ENCODE assay signal across 8 cellular contexts in the genomic region with DNA sequence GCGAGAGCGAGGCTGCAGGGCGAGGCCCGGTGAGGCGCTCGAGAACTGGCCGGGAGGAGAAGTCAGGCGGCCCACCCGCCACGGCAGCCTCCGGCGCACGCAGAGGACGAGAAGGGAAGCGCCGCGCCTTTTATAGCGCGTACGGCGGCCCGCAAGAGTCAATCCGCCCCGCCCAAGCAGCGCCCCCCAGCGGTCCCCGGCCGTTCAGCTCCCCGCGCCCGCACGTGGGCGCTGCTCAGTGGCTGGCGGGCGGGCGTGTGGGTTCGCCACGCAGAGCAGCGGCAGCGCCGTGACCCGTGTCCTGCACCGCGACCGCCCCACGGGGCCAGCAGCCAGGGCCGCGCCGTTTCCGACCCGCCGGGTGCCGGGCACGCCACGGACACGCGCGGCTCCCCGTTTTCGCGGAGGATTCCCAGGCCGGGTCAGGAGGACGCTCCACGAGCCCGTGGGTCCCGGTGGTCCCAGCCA. TPM values are rescaled to one million over a fixed set of nuclear protein-coding genes. Genes with fewer than 3 reads are reported as not detected.
A peak's percentile ranks its signal among the peaks of the same experiment; 100 is the strongest.
DNase-seq lines count a peak whose midpoint lies in the region; ATAC-seq and TF ChIP-seq lines count a peak whose summit lies in the region.

No MANE protein-coding gene starts in this region.

- TF ChIP-seq POLR2A in sigmoid colon (IDR thresholded peaks at IDR 0.05) = peak; percentile 94 to 97

- peak in 2 of 4 donors; percentile 18 to 43 for TF ChIP-seq EP300 in sigmoid colon (IDR thresholded peaks at IDR 0.05)

- H3K36me3 ChIP-seq in iPS DF 6.9 (ENCODE audit: control insufficient read depth, insufficient read depth, low read length) = peaks cover 23% of the 10 kb centered on the region
- peaks cover 20 to 36% (median 28%) of the 10 kb centered on the region in 4 donors for H3K36me3 ChIP-seq in sigmoid colon

- H3K4me3 ChIP-seq in GM12875 (ENCODE audit: low read depth, low read length) (peak overlapping the region; percentile 99), astrocyte of the spinal cord (ENCODE audit: low read depth, low read length) (peak overlapping the region; percentile 76), iPS DF 6.9 (ENCODE audit: low read length) (peak overlapping the region; percentile 77), sigmoid colon (peak overlapping the region; percentile 57 to 88 (median 64))

- TF ChIP-seq CTCF in GM12875 (IDR thresholded peaks at IDR 0.05; ENCODE audit: borderline replicate concordance, insufficient read depth, low read depth, low read length) (peak; percentile 97), astrocyte of the spinal cord (IDR thresholded peaks at IDR 0.05; ENCODE audit: low read depth, low read length) (peak; percentile 77), sigmoid colon (IDR thresholded peaks at IDR 0.05) (peak; percentile 62 to 89 (median 87))

- H3K27ac ChIP-seq in iPS DF 6.9 (ENCODE audit: low read length) = no peak overlapping the region
- peak overlapping the region; percentile 72 to 87 (median 80) for H3K27ac ChIP-seq in sigmoid colon

- H3K9me3 ChIP-seq in iPS DF 6.9 (ENCODE audit: control insufficient read depth, insufficient read depth, low read length) (no peaks in the 10 kb centered on the region), sigmoid colon (no peaks in the 10 kb centered on the region)

- peak; percentile 70 for ATAC-seq in HG02759 (IDR thresholded peaks at IDR 0.05; ENCODE audit: unreplicated experiment)

- H3K4me1 ChIP-seq in iPS DF 6.9 (ENCODE audit: control insufficient read depth, insufficient read depth, low read length) (no peaks in the 10 kb centered on the region), sigmoid colon (peaks cover 0 to 48% (median 36%) of the 10 kb centered on the region in 4 donors)

- WGBS in iPS DF 6.9 (ENCODE audit: insufficient coverage, insufficient read length) = no CpG with 5 or more reads among the region's 66 CpGs
- 0% methylated on average over 66 of the region's 66 CpGs for WGBS in sigmoid colon, 2 donors

- in situ Hi-C loops in astrocyte of the spinal cord (cut with HindIII; ENCODE audit: low sequenced_read_pairs) = no loop called here

- peak; percentile 76 for DNase-seq in NCI-H146 (lab: John Stamatoyannopoulos, UW)
- peak; percentile 84 for DNase-seq in T1000 (lab: John Stamatoyannopoulos, UW)
- peak; percentile 90 for DNase-seq in astrocyte of the spinal cord (ENCODE audit: low read depth, low spot score)
- DNase-seq in iPS DF 6.9 (ENCODE audit: low read depth, low spot score) = no peak
- DNase-seq in sigmoid colon = peak; percentile 96
- no peak for DNase-seq in cortex of kidney (lab: John Stamatoyannopoulos, UW)

- H3K27me3 ChIP-seq in iPS DF 6.9 (ENCODE audit: control insufficient read depth, insufficient read depth, low read length) = no peaks in the 10 kb centered on the region
- H3K27me3 ChIP-seq in sigmoid colon = no peaks in the 10 kb centered on the region

- intact Hi-C loops in sigmoid colon (cut with DNase I) = no loop called here

RNA-seq across cellular contexts. Expression of gene LCN10, which starts 14.6 kb away (rescaled TPM):
- total RNA-seq in sigmoid colon = 1 to 10 TPM; 1.5 to 6.4 (median 2.1) TPM
- 1 to 10 TPM; 1.2 to 9.2 (median 1.8) TPM for polyA plus RNA-seq in sigmoid colon

RNA-seq across cellular contexts. Expression of gene DIPK1B, which starts 15.7 kb away (rescaled TPM):
- total RNA-seq in sigmoid colon = 10 to 100 TPM in 3 of 4 donors, 1 to 10 TPM in 1; 9.6 to 18.3 (median 14.3) TPM
- 1 to 10 TPM in 1 of 3 donors, under 1 TPM in 2; 0.23 to 6.5 (median 0.60) TPM for polyA plus RNA-seq in sigmoid colon

RNA-seq across cellular contexts. Expression of gene LCN6, which starts 20.2 kb away (rescaled TPM):
- total RNA-seq in sigmoid colon = 10 to 100 TPM in 1 of 4 donors, 1 to 10 TPM in 3; 1.2 to 19.1 (median 8.1) TPM
- 1 to 10 TPM; 2.3 to 5.9 (median 4.2) TPM for polyA plus RNA-seq in sigmoid colon

RNA-seq across cellular contexts. Expression of gene LCN8, which starts 29.9 kb away (rescaled TPM):
- not detected for total RNA-seq in sigmoid colon
- polyA plus RNA-seq in sigmoid colon = under 1 TPM in 1 of 3 donors, not detected in 2; 0.04 TPM

RNA-seq across cellular contexts. Expression of gene LCN15, which starts 36.2 kb away (rescaled TPM):
- total RNA-seq in sigmoid colon = not detected
- polyA plus RNA-seq in sigmoid colon = 1 to 10 TPM in 2 of 3 donors, under 1 TPM in 1; 0.70 to 9.0 (median 6.6) TPM

Comparison
In these comparisons a context has a peak if more than half of its experiments do, and no peak if none do; other contexts are left out.
1. DNase-seq: peak in NCI-H146 (single experiment), T1000 (single experiment), astrocyte of the spinal cord (single experiment) and sigmoid colon (single experiment); none in iPS DF 6.9 (single experiment) and cortex of kidney (single experiment).
2. Peak in every context shown above with its lines, with median percentiles within 50 percentile points of each other: H3K4me3 ChIP-seq and CTCF ChIP-seq.